Comparison of ENCODE assay signal across 22 cellular contexts in the genomic region with DNA sequence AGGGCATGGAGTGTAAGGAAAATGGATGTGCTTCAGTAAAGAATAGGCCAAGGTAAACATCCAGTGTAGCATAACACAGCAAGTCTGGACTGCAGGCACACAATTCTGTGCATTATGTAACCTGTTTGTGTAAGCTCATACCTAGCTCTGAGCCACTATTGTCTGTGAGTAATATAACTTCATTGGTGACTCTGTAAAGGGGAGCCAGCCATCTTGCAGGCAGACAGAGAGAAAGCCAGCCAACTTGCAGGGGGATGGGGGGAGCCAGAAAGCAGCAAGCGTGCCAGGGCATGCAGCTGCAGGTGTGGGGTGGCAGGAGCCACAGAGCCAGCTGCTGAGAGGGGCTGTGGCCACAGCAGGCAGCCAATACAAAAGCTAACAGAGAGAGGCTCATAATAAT.
A peak's percentile ranks its signal among the peaks of the same experiment; 100 is the strongest.
DNase-seq lines count a peak whose midpoint lies in the region; ATAC-seq, FAIRE-seq and TF ChIP-seq lines count a peak whose summit lies in the region.
"Had no signal": no experiment of that assay in that cellular context is flagged by ENCODE, and none has a peak within 500 bp of the region (broad histone marks: within the 10 kb centered on the region; RNA-seq: fewer than 3 reads in every experiment).

No MANE protein-coding gene starts in this region.

- DNase-seq in NCI-H1417 (lab: John Stamatoyannopoulos, UW): peak in 2 of 3 experiments; percentile 28 to 63
- DNase-seq in NCI-H1417 treated with DMSO at 0.1 percent for 48 hours (lab: John Stamatoyannopoulos, UW): no peak
- peak; percentile 59 for DNase-seq in NCI-H2107 treated with DMSO at 0.1 percent for 48 hours (lab: John Stamatoyannopoulos, UW; ENCODE audit: unreplicated experiment)
- DNase-seq in NCI-H748 treated with DMSO at 0.1 percent for 48 hours (lab: John Stamatoyannopoulos, UW): peak; percentile 35
- peak; percentile 42 to 74 for DNase-seq in foreskin keratinocyte
- no peak for DNase-seq in AG20443 (ENCODE audit: low spot score)
- DNase-seq in D721Med (ENCODE audit: insufficient read length, low spot score): no peak
- no peak for DNase-seq in NCI-H187 (lab: John Stamatoyannopoulos, UW)
- DNase-seq: 8988T; CD8-positive, alpha-beta T cell; DMS 273 treated with DMSO at 0.1 percent for 48 hours; NCI-H1092; NCI-H2171 treated with DMSO at 0.1 percent for 48 hours; NCI-H524; RPMI8226; SIG-M5; T-helper 17 cell had no signal

- no peak for FAIRE-seq in D721Med (lab: Jason Lieb, UNC)
- FAIRE-seq: GM19239, H1, HepG2 had no signal

- peak; percentile 58 for ATAC-seq in foreskin keratinocyte
- ATAC-seq: CD8-positive, alpha-beta T cell; HepG2; T-helper 17 cell had no signal

- TF ChIP-seq CTCF in foreskin keratinocyte (conservative IDR thresholded peaks at IDR 0.05) (no peak), D721Med (IDR thresholded peaks at IDR 0.05; ENCODE audit: insufficient read depth, missing control alignments) (no peak)

- no peaks in the 10 kb centered on the region for H3K27me3 ChIP-seq in foreskin keratinocyte
- H3K27me3 ChIP-seq: BLaER1 had no signal

- H3K27ac ChIP-seq in foreskin keratinocyte: no peak overlapping the region
- H3K27ac ChIP-seq: BLaER1, KMS-11 had no signal

- H3K4me1 ChIP-seq in foreskin keratinocyte: no peaks in the 10 kb centered on the region
- H3K4me1 ChIP-seq: BLaER1 had no signal

Comparison
In these comparisons a context has a peak if more than half of its experiments do, and no peak if none do; other contexts are left out.
1. DNase-seq: peak in NCI-H1417 (2 of 3), NCI-H2107 treated with DMSO at 0.1 percent for 48 hours (single experiment), NCI-H748 treated with DMSO at 0.1 percent for 48 hours (single experiment) and foreskin keratinocyte (2 of 2); none in NCI-H1417 treated with DMSO at 0.1 percent for 48 hours (single experiment), AG20443 (single experiment), D721Med (single experiment) and NCI-H187 (0 of 2).